Comparison of ENCODE assay signal across 15 cellular contexts in genomic region chr1:90613371-90613770, GRCh38.
"Had no signal": no experiment of that assay in that cellular context is flagged by ENCODE, and none has a peak within 500 bp of the region (broad histone marks: within the 10 kb centered on the region; RNA-seq: fewer than 3 reads in every experiment).

No MANE protein-coding gene starts in this region.

- H2AFZ ChIP-seq: parathyroid adenoma had no signal

- H3K27me3 ChIP-seq: foreskin keratinocyte, neutrophil, sigmoid colon, spleen, suprapubic skin had no signal

- H3K27ac ChIP-seq: foreskin keratinocyte, left ventricle myocardium inferior, neutrophil, parathyroid adenoma, sigmoid colon, spleen, suprapubic skin had no signal

- H3K4me3 ChIP-seq: left ventricle myocardium inferior, mucosa of descending colon, sigmoid colon, spleen, suprapubic skin had no signal

- ATAC-seq: activated T-helper 17 cell treated with anti-CD3 and anti-CD28 coated beads, Interleukin-2, amount 50 U/mL, for 72 hours; effector memory CD8-positive, alpha-beta T cell; foreskin keratinocyte; mucosa of descending colon; naive thymus-derived CD4-positive, alpha-beta T cell had no signal

- H3K9me3 ChIP-seq: left ventricle myocardium inferior, mucosa of descending colon, neutrophil, sigmoid colon, spleen, suprapubic skin had no signal

- H3K9ac ChIP-seq: parathyroid adenoma had no signal

- H3K4me1 ChIP-seq: foreskin keratinocyte, left ventricle myocardium inferior, parathyroid adenoma, sigmoid colon, spleen, suprapubic skin had no signal

- H3K79me2 ChIP-seq: parathyroid adenoma had no signal

- DNase-seq: activated naive CD4-positive, alpha-beta T cell treated with Interleukin-2 at 50 U/mL for 16 hours; aorta; dermis blood vessel endothelial cell; effector memory CD8-positive, alpha-beta T cell; foreskin keratinocyte; glutamatergic neuron; left ventricle myocardium inferior; mucosa of descending colon; naive thymus-derived CD4-positive, alpha-beta T cell; sigmoid colon; spleen had no signal

- H3K36me3 ChIP-seq: left ventricle myocardium inferior, neutrophil, sigmoid colon, spleen, suprapubic skin had no signal
